Comparison of ENCODE assay signal across 10 cellular contexts in the genomic region with DNA sequence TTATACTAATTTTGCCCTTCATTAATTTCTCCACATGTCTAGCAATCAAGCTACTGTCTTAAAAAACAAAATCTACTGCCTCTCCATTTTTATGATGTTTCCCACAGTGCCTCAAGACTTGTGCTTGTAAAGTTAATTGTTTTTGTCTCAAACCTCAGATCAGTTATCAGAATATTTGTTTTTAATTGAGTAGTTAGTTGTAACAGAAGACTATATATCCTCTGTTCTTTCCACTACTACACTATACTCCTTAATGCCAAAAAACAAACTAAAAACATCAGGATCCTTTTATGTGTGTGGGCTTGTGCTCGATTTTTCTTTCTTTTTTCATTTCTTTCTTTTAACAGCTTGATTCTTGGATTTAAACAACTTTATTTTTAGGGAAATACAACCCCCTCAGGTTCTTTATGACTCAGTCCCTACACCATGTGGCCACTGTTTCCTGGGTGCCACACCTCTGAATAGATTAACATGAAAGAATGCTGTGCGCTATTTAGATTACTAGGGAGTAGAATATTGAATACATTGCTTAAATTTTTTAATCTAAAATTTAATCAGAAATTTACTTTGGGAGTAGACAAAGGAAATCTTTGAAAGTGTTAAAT. TPM values are rescaled to one million over a fixed set of nuclear protein-coding genes. Genes with fewer than 3 reads are reported as not detected.
DNase-seq lines count a peak whose midpoint lies in the region; ATAC-seq lines count a peak whose summit lies in the region.
"Had no signal": no experiment of that assay in that cellular context is flagged by ENCODE, and none has a peak within 500 bp of the region (broad histone marks: within the 10 kb centered on the region; RNA-seq: fewer than 3 reads in every experiment).

No MANE protein-coding gene starts in this region.

- no peaks in the 10 kb centered on the region for H3K9me3 ChIP-seq in SJSA1 (replicated peaks)
- H3K9me3 ChIP-seq in neuronal stem cell (replicated peaks in 1 of 2; ENCODE audit: control insufficient read depth in 2 of 2, insufficient read depth in 1 of 2, low read depth in 1 of 2, low read length in 2 of 2) = no peaks in the 10 kb centered on the region

- no peak overlapping the region for H3K23ac ChIP-seq in neuronal stem cell (ENCODE audit: low read depth, low read length, poor library complexity)

- no CpG with 5 or more reads among the region's 2 CpGs for WGBS in neuronal stem cell (ENCODE audit: extremely low coverage in 2 of 2, insufficient read length in 2 of 2, insufficient replicate concordance in 1 of 2), 2 donors

- DNase-seq in DMS 273 (lab: John Stamatoyannopoulos, UW; ENCODE audit: unreplicated experiment) (peak; percentile 25), DMS 273 treated with DMSO at 0.1 percent for 48 hours (lab: John Stamatoyannopoulos, UW) (no peak), SJSA1 (ENCODE audit: low read depth in 1 of 2, low spot score in 2 of 2) (peak in 1 of 2 experiments; percentile 39), left ventricle myocardium superior (no peak), superior temporal gyrus (ENCODE audit: extremely low spot score) (peak; percentile 62), NCI-H2227 (lab: John Stamatoyannopoulos, UW; ENCODE audit: unreplicated experiment) (no peak), neuronal stem cell (ENCODE audit: low spot score) (no peak)
- no peak for DNase-seq in stimulated activated CD4-positive, alpha-beta T cell treated with anti-CD3 and anti-CD28 coated beads, Interleukin-1b, Interleukin-23, amount 100 ng/mL, for 48 hours
- DNase-seq: stimulated activated CD4-positive, alpha-beta T cell treated with anti-CD3 and anti-CD28 coated beads, Interleukin-4, amount 100 ng/mL, for 24 hours had no signal

- no peak overlapping the region for H4K91ac ChIP-seq in neuronal stem cell (ENCODE audit: low read depth, low read length, poor library complexity)

- H3K4me1 ChIP-seq in SJSA1 (replicated peaks) = peaks cover 31% of the 10 kb centered on the region
- H3K4me1 ChIP-seq in neuronal stem cell (ENCODE audit: control insufficient read depth in 2 of 2, insufficient read depth in 1 of 2, low read depth in 1 of 2, low read length in 2 of 2) = no peaks in the 10 kb centered on the region

- H2BK120ac ChIP-seq in neuronal stem cell (ENCODE audit: low read depth, low read length) = no peak overlapping the region

- no peak overlapping the region for H3K18ac ChIP-seq in neuronal stem cell (ENCODE audit: low read length)

- intact Hi-C loops in left ventricle myocardium superior (cut with micrococcal nuclease) = no loop called here

- H2AFZ ChIP-seq in neuronal stem cell (ENCODE audit: low read length) = no peak overlapping the region

- no peak overlapping the region for H3K4ac ChIP-seq in neuronal stem cell (ENCODE audit: low read length)

- H3K36me3 ChIP-seq in SJSA1 = no peaks in the 10 kb centered on the region
- H3K36me3 ChIP-seq in neuronal stem cell (replicated peaks in 1 of 2; ENCODE audit: control insufficient read depth in 2 of 2, insufficient read depth in 2 of 2, low read length in 2 of 2) = no peaks in the 10 kb centered on the region

- H3K4me2 ChIP-seq in neuronal stem cell (ENCODE audit: insufficient read depth, low read length, poor library complexity, severe bottlenecking) = no peak overlapping the region

- ATAC-seq in left ventricle myocardium superior = peak; percentile 52

- no peaks in the 10 kb centered on the region for H3K79me1 ChIP-seq in neuronal stem cell (ENCODE audit: low read depth, low read length)

- H3K27me3 ChIP-seq in SJSA1 (replicated peaks) (no peaks in the 10 kb centered on the region), neuronal stem cell (ENCODE audit: control insufficient read depth in 3 of 3, insufficient read depth in 3 of 3, low read depth in 1 of 3, low read length in 3 of 3) (no peaks in the 10 kb centered on the region)

- no peak overlapping the region for H2BK12ac ChIP-seq in neuronal stem cell (ENCODE audit: low read length)

- H3K27ac ChIP-seq in SJSA1 (peak overlapping the region; percentile 43), neuronal stem cell (replicated peaks; ENCODE audit: low read length) (no peak overlapping the region)
- H3K27ac ChIP-seq: 22Rv1 had no signal

- H2BK15ac ChIP-seq in neuronal stem cell (ENCODE audit: low read length) = no peak overlapping the region

- H3K4me3 ChIP-seq in SJSA1 = no peak overlapping the region
- H3K4me3 ChIP-seq in neuronal stem cell (ENCODE audit: low read length in 2 of 2) = no peak overlapping the region

- H2BK5ac ChIP-seq in neuronal stem cell (ENCODE audit: low read length) = no peak overlapping the region

- H3K9ac ChIP-seq in neuronal stem cell (ENCODE audit: low read depth, low read length, poor library complexity) = no peak overlapping the region

- no peak overlapping the region for H3K14ac ChIP-seq in neuronal stem cell (ENCODE audit: low read length)

- H2AK5ac ChIP-seq in neuronal stem cell (ENCODE audit: low read depth, low read length) = no peak overlapping the region

- no peak overlapping the region for H4K8ac ChIP-seq in neuronal stem cell (ENCODE audit: low read depth, low read length)

RNA-seq across cellular contexts. Expression of a gene that starts 1.2 kb away (rescaled TPM):
- total RNA-seq in SJSA1 (2014; rRNA removed; shearing (Covaris generic)) = not detected in 2 replicates
- 4.5 TPM for total RNA-seq in left ventricle myocardium superior
- not detected for polyA plus RNA-seq in neuronal stem cell (2013, experiment 1 of 2)
- polyA plus RNA-seq in neuronal stem cell (2013, experiment 2 of 2) = not detected

RNA-seq across cellular contexts. Expression of a gene that starts 54.7 kb away (rescaled TPM):
- total RNA-seq in SJSA1 (2014; rRNA removed; shearing (Covaris generic)) = 2.2 and 4.9 TPM in 2 replicates
- total RNA-seq in left ventricle myocardium superior = 5.3 TPM
- polyA plus RNA-seq in neuronal stem cell (2013, experiment 1 of 2) = not detected
- not detected for polyA plus RNA-seq in neuronal stem cell (2013, experiment 2 of 2)

RNA-seq across cellular contexts. Expression of a gene that starts 56.9 kb away (rescaled TPM):
- 0.37 and 0.81 TPM in 2 replicates for total RNA-seq in SJSA1 (2014; rRNA removed; shearing (Covaris generic))
- 4.4 TPM for total RNA-seq in left ventricle myocardium superior
- polyA plus RNA-seq in neuronal stem cell (2013, experiment 1 of 2) = not detected
- not detected for polyA plus RNA-seq in neuronal stem cell (2013, experiment 2 of 2)

Comparison
In these comparisons a context has a peak if more than half of its experiments do, and no peak if none do; other contexts are left out.
1. DNase-seq: peak in DMS 273 (single experiment) and superior temporal gyrus (single experiment); none in DMS 273 treated with DMSO at 0.1 percent for 48 hours (single experiment), left ventricle myocardium superior (single experiment), NCI-H2227 (single experiment), stimulated activated CD4-positive, alpha-beta T cell treated with anti-CD3 and anti-CD28 coated beads, Interleukin-1b, Interleukin-23, amount 100 ng/mL, for 48 hours (single experiment) and neuronal stem cell (single experiment).